In genomic region chr10:45491061-45491460, GRCh38 we compare ENCODE assay signal across 18 cellular contexts.
A peak's percentile ranks its signal among the peaks of the same experiment; 100 is the strongest.
DNase-seq lines count a peak whose midpoint lies in the region; ATAC-seq and TF ChIP-seq lines count a peak whose summit lies in the region.
"Had no signal": no experiment of that assay in that cellular context is flagged by ENCODE, and none has a peak within 500 bp of the region (broad histone marks: within the 10 kb centered on the region; RNA-seq: fewer than 3 reads in every experiment).

No MANE protein-coding gene starts in this region.

- H3K4me3 ChIP-seq in choroid plexus epithelial cell (ENCODE audit: low read depth, low read length): no peak overlapping the region
- H3K4me3 ChIP-seq: BLaER1 had no signal

- peaks cover 20% of the 10 kb centered on the region for H3K36me3 Mint-ChIP-seq in activated CD4-positive, alpha-beta T cell treated with anti-CD3 and anti-CD28 coated beads, Interleukin-2, amount 10 ng/mL, durations not matched to agents 24 days and 14 days (ENCODE audit: low read depth)
- H3K36me3 Mint-ChIP-seq in memory B cell (peaks cover 41% of the 10 kb centered on the region), osteocyte (ENCODE audit: unreplicated experiment) (peaks cover 10% of the 10 kb centered on the region)

- no peaks in the 10 kb centered on the region for H3K27me3 Mint-ChIP-seq in activated CD4-positive, alpha-beta T cell treated with anti-CD3 and anti-CD28 coated beads, Interleukin-2, amount 10 ng/mL, durations not matched to agents 24 days and 14 days
- H3K27me3 Mint-ChIP-seq in memory B cell (no peaks in the 10 kb centered on the region), osteocyte (ENCODE audit: unreplicated experiment) (no peaks in the 10 kb centered on the region)
- H3K27me3 Mint-ChIP-seq: CD4-positive, alpha-beta memory T cell had no signal

- peak; percentile 18 for DNase-seq in activated CD4-positive, alpha-beta T cell treated with anti-CD3 and anti-CD28 coated beads, Interleukin-2, amount 10 ng/mL, durations not matched to agents 24 days and 14 days
- DNase-seq in activated CD4-positive, alpha-beta T cell treated with anti-CD3 and anti-CD28 coated beads for 1 hour: no peak
- DNase-seq in choroid plexus epithelial cell (ENCODE audit: low read depth) (peak; percentile 14), memory B cell (ENCODE audit: low spot score in 2 of 2) (no peak), osteocyte (ENCODE audit: extremely low spot score, unreplicated experiment) (no peak), left colon (no peak)
- DNase-seq: CD4-positive, alpha-beta memory T cell; DMS153; DMS79; GDM1; GOT3; H7; HFFc6; IMR-90 had no signal

- intact Hi-C loops in activated CD4-positive, alpha-beta T cell treated with anti-CD3 and anti-CD28 coated beads, Interleukin-2, amount 10 ng/mL, durations not matched to agents 24 days and 14 days (cut with micrococcal nuclease): no loop called here
- intact Hi-C loops in left colon (cut with DNase I, micrococcal nuclease): no loop called here

- H3K4me3 Mint-ChIP-seq in activated CD4-positive, alpha-beta T cell treated with anti-CD3 and anti-CD28 coated beads, Interleukin-2, amount 10 ng/mL, durations not matched to agents 24 days and 14 days: no peak overlapping the region
- H3K4me3 Mint-ChIP-seq in memory B cell: no peak overlapping the region
- H3K4me3 Mint-ChIP-seq in osteocyte (ENCODE audit: unreplicated experiment): no peak overlapping the region
- H3K4me3 Mint-ChIP-seq: CD14-positive monocyte; CD4-positive, alpha-beta memory T cell; HFFc6 had no signal

- TF ChIP-seq CTCF in choroid plexus epithelial cell (conservative IDR thresholded peaks at IDR 0.05; ENCODE audit: low read depth, low read length) (no peak), osteocyte (IDR thresholded peaks at IDR 0.05) (no peak)

- peaks cover 4% of the 10 kb centered on the region for H3K4me1 Mint-ChIP-seq in activated CD4-positive, alpha-beta T cell treated with anti-CD3 and anti-CD28 coated beads, Interleukin-2, amount 10 ng/mL, durations not matched to agents 24 days and 14 days
- H3K4me1 Mint-ChIP-seq in memory B cell (peaks cover 6% of the 10 kb centered on the region), osteocyte (ENCODE audit: unreplicated experiment) (no peaks in the 10 kb centered on the region)
- H3K4me1 Mint-ChIP-seq: CD14-positive monocyte had no signal

- H3K27ac Mint-ChIP-seq in activated CD4-positive, alpha-beta T cell treated with anti-CD3 and anti-CD28 coated beads, Interleukin-2, amount 10 ng/mL, durations not matched to agents 24 days and 14 days: no peak overlapping the region
- H3K27ac Mint-ChIP-seq in memory B cell: peak overlapping the region; percentile 38
- H3K27ac Mint-ChIP-seq in osteocyte (ENCODE audit: unreplicated experiment): no peak overlapping the region
- H3K27ac Mint-ChIP-seq: CD4-positive, alpha-beta memory T cell; HFFc6 had no signal

- ATAC-seq in memory B cell (ENCODE audit: low read depth) (no peak), HG02642 (IDR thresholded peaks at IDR 0.05; ENCODE audit: poor library complexity, unreplicated experiment) (no peak), left colon (no peak)
- ATAC-seq: HCT116 had no signal

- H3K9me3 Mint-ChIP-seq in activated CD4-positive, alpha-beta T cell treated with anti-CD3 and anti-CD28 coated beads, Interleukin-2, amount 10 ng/mL, durations not matched to agents 24 days and 14 days: peaks cover 19% of the 10 kb centered on the region
- peaks cover 5% of the 10 kb centered on the region for H3K9me3 Mint-ChIP-seq in memory B cell
- H3K9me3 Mint-ChIP-seq in osteocyte (ENCODE audit: unreplicated experiment): peaks cover 8% of the 10 kb centered on the region

Comparison
In these comparisons a context has a peak if more than half of its experiments do, and no peak if none do; other contexts are left out.
1. DNase-seq: peak in activated CD4-positive, alpha-beta T cell treated with anti-CD3 and anti-CD28 coated beads, Interleukin-2, amount 10 ng/mL, durations not matched to agents 24 days and 14 days (single experiment) and choroid plexus epithelial cell (single experiment); none in activated CD4-positive, alpha-beta T cell treated with anti-CD3 and anti-CD28 coated beads for 1 hour (single experiment), memory B cell (0 of 2), osteocyte (single experiment) and left colon (0 of 2).